8 cellular contexts compared by ENCODE assay signal in the genomic region with DNA sequence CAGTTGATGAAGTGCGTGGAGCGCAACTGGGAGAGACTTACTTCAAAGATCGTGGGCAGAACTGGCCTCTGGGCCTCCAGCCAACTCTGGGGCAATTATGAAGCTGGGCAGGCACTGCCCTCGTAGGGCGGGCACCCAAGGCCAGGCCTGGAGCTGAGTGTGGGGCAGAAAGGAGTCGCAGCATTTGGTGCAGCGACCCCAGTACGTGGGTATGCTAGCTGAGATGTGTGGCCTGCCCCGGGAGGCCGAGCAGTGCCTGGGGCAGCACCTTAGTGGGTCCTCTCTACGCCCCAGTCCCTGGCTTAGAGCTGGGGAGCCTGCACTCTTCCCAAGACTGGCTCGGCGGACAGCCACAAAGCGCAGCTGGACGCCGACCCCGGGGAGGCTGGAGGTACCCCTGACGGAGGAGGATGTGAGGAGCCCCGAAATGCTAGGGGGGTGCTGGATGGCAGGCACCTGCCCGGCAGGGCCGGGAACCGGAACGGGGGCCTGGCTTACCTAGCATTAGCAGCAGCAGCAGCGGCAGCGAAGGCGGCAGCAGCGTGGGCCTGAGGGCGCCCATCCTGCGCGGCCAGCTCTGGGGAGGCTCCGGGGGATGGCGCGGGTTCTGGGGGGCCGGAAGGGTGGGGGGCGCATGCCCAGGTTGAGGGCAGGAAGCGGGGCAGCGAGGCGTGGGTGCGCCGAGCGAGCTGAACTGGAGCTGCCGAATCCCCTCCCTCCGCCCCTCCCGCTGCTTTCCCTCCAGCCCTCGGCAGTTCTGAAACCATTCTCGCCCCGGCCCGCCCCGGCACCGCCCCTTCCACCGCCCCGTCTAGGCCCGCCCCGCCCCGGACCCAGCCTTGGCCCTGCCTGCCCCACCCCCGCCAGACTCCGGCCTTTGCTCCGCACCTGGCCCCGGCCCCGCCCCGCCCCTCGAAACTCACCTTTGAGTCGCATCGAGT. TPM values are rescaled to one million over a fixed set of nuclear protein-coding genes. Genes with fewer than 3 reads are reported as not detected.
DNase-seq lines count a peak whose midpoint lies in the region; ATAC-seq and TF ChIP-seq lines count a peak whose summit lies in the region.

A gene with protein sequence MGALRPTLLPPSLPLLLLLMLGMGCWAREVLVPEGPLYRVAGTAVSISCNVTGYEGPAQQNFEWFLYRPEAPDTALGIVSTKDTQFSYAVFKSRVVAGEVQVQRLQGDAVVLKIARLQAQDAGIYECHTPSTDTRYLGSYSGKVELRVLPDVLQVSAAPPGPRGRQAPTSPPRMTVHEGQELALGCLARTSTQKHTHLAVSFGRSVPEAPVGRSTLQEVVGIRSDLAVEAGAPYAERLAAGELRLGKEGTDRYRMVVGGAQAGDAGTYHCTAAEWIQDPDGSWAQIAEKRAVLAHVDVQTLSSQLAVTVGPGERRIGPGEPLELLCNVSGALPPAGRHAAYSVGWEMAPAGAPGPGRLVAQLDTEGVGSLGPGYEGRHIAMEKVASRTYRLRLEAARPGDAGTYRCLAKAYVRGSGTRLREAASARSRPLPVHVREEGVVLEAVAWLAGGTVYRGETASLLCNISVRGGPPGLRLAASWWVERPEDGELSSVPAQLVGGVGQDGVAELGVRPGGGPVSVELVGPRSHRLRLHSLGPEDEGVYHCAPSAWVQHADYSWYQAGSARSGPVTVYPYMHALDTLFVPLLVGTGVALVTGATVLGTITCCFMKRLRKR (minus strand): TSS at position 709 of the 941 bp plus-strand sequence. CDS start 147 bp downstream, at position 562.

- H3K9me3 ChIP-seq in mononuclear cell (ENCODE audit: low read depth, low read length) = no peaks in the 10 kb centered on the region

- no peaks in the 10 kb centered on the region for H3K36me3 Mint-ChIP-seq in endothelial cell (ENCODE audit: low read depth, unreplicated experiment)

- ATAC-seq in GM19328 (IDR thresholded peaks at IDR 0.05; ENCODE audit: unreplicated experiment) (peak; percentile 48), HG03520 (IDR thresholded peaks at IDR 0.05; ENCODE audit: unreplicated experiment) (peak; percentile 32)

- H3K9me3 Mint-ChIP-seq in endothelial cell (ENCODE audit: unreplicated experiment) = no peaks in the 10 kb centered on the region

- H3K4me1 ChIP-seq in mononuclear cell (ENCODE audit: insufficient read depth, low read length) = peaks cover 64% of the 10 kb centered on the region

- H3K27me3 ChIP-seq in mononuclear cell (ENCODE audit: insufficient read depth, low read length) = no peaks in the 10 kb centered on the region

- peak within 1 kb of the TSS; percentile 78 for H3K27ac Mint-ChIP-seq in endothelial cell (ENCODE audit: unreplicated experiment)

- peaks cover 13% of the 10 kb centered on the region for H3K27me3 Mint-ChIP-seq in endothelial cell (ENCODE audit: unreplicated experiment)

- peak; percentile 93 for DNase-seq in Ammon's horn (ENCODE audit: low spot score)
- DNase-seq in NOMO-1 treated with DMSO at 0.1 percent for 48 hours (lab: John Stamatoyannopoulos, UW; ENCODE audit: unreplicated experiment) = peak; percentile 66
- DNase-seq in activated CD8-positive, alpha-beta memory T cell treated with anti-CD3 and anti-CD28 coated beads, Interleukin-2, amount 50 U/mL, for 1 hour (ENCODE audit: extremely low read depth) = peak; percentile 86
- DNase-seq in endothelial cell (ENCODE audit: low spot score) = peak; percentile 78
- DNase-seq in stimulated activated CD8-positive, alpha-beta memory T cell treated with anti-CD3 and anti-CD28 coated beads, Interleukin-2, amount 100 ng/mL, for 48 hours (ENCODE audit: low read depth in 2 of 2) = peak; percentile 88 to 90

- no peak for TF ChIP-seq CTCF in endothelial cell (IDR thresholded peaks at IDR 0.05; ENCODE audit: unreplicated experiment)

- peak within 1 kb of the TSS; percentile 67 for H3K4me3 ChIP-seq in mononuclear cell (ENCODE audit: low read length)

- peaks cover 16% of the 10 kb centered on the region for H3K4me1 Mint-ChIP-seq in endothelial cell (ENCODE audit: unreplicated experiment)

- peak within 1 kb of the TSS; percentile 92 for H3K4me3 Mint-ChIP-seq in endothelial cell (ENCODE audit: unreplicated experiment)

RNA-seq across cellular contexts. Expression of the gene that starts here (rescaled TPM):
- total RNA-seq in endothelial cell (ENCODE audit: unreplicated experiment) = 17.2 TPM
- 12.9 TPM for total RNA-seq in mononuclear cell

Comparison
In these comparisons a context has a peak if more than half of its experiments do, and no peak if none do; other contexts are left out.
1. Peak in every context shown above with its lines: DNase-seq, ATAC-seq and H3K4me3 ChIP-seq.